2 cellular contexts compared by ENCODE assay signal in genomic region chr21:37039434-37040075, GRCh38.
TF ChIP-seq lines count a peak whose summit lies in the region.

No MANE protein-coding gene starts in this region.

TF ChIP-seq in K562, 482 proteins besides CTCF, POLR2A, EP300 and RAD21:
- TF ChIP-seq PCBP1 (IDR thresholded peaks at IDR 0.05; ENCODE audit: low read depth, low read length, poor library complexity, severe bottlenecking) (peak; percentile 93), NFRKB (IDR thresholded peaks at IDR 0.05; ENCODE audit: low read depth) (no peak), GATA2 (CRISPR knock-in tag; IDR thresholded peaks at IDR 0.05) (no peak), CBFA2T2 (conservative IDR thresholded peaks at IDR 0.05) (no peak), POLR3A (IDR thresholded peaks at IDR 0.05; ENCODE audit: borderline replicate concordance, extremely low read depth, insufficient read depth, insufficient read length) (no peak), PRMT5 (CRISPR knock-in tag; IDR thresholded peaks at IDR 0.05) (no peak), POLR2G (IDR thresholded peaks at IDR 0.05; ENCODE audit: low read depth, low read length) (no peak), HEY1 (CRISPR knock-in tag; IDR thresholded peaks at IDR 0.05; ENCODE audit: borderline replicate concordance) (no peak), ZNF589 (CRISPR knock-in tag; IDR thresholded peaks at IDR 0.05; ENCODE audit: low read depth) (no peak), ZNF79 (CRISPR knock-in tag; IDR thresholded peaks at IDR 0.05; ENCODE audit: low read depth) (no peak), NR3C1 (CRISPR knock-in tag; IDR thresholded peaks at IDR 0.05) (no peak), PCBP2 (IDR thresholded peaks at IDR 0.05; ENCODE audit: low read depth, low read length, poor library complexity, severe bottlenecking) (peak; percentile 90), CBFB (CRISPR knock-in tag; IDR thresholded peaks at IDR 0.05) (no peak), KLF1 (tag; IDR thresholded peaks at IDR 0.05) (no peak), RB1 (IDR thresholded peaks at IDR 0.05; ENCODE audit: low read depth) (no peak), HNRNPK (IDR thresholded peaks at IDR 0.05; ENCODE audit: low read depth, low read length, poor library complexity, severe bottlenecking) (peak; percentile 18)

TF ChIP-seq in HEK293T, 16 proteins besides CTCF, POLR2A, EP300 and RAD21:
- TF ChIP-seq BHLHE40 (IDR thresholded peaks at IDR 0.05; ENCODE audit: borderline replicate concordance) = no peak
- TF ChIP-seq HDGF (IDR thresholded peaks at IDR 0.05; ENCODE audit: borderline replicate concordance) = no peak
- TF ChIP-seq L3MBTL2 (conservative IDR thresholded peaks at IDR 0.05) = no peak
- TF ChIP-seq ZNF384 (IDR thresholded peaks at IDR 0.05) = no peak
- no peak for TF ChIP-seq FOXK2 (IDR thresholded peaks at IDR 0.05)
- TF ChIP-seq NFRKB (IDR thresholded peaks at IDR 0.05) = no peak
- TF ChIP-seq ELF4 (IDR thresholded peaks at IDR 0.05) = no peak
